In genomic region chr3:4303187-4304123, GRCh38 we compare ENCODE assay signal across 8 cellular contexts. TPM values are rescaled to one million over a fixed set of nuclear protein-coding genes. Genes with fewer than 3 reads are reported as not detected.
A peak's percentile ranks its signal among the peaks of the same experiment; 100 is the strongest.
DNase-seq lines count a peak whose midpoint lies in the region; ATAC-seq and TF ChIP-seq lines count a peak whose summit lies in the region.

Gene SETMAR, plus strand, starts transcription at chr3:4303369. Its CDS starts 2 bp downstream, at chr3:4303371.

- H3K4me1 Mint-ChIP-seq in activated CD4-positive, alpha-beta memory T cell treated with anti-CD3 and anti-CD28 coated beads for 36 hours (ENCODE audit: low read depth), result peaks cover 23% of the 10 kb centered on the region

- DNase-seq in C1 segment of cervical spinal cord (lab: John Stamatoyannopoulos, UW), result peak; percentile 30 to 90 (median 86)
- peak; percentile 90 for DNase-seq in NCI-H69 (lab: John Stamatoyannopoulos, UW)
- peak; percentile 91 for DNase-seq in activated CD4-positive, alpha-beta memory T cell treated with anti-CD3 and anti-CD28 coated beads for 36 hours
- DNase-seq in dorsolateral prefrontal cortex, result peak; percentile 88 to 95 (median 93)
- peak; percentile 93 to 98 for DNase-seq in lower leg skin (ENCODE audit: low spot score in 2 of 2)
- peak; percentile 82 to 83 for DNase-seq in stimulated activated CD4-positive, alpha-beta T cell treated with anti-CD3 and anti-CD28 coated beads, Interleukin-4, amount 100 ng/mL, for 48 hours (ENCODE audit: low read depth in 2 of 2)

- peak within 1 kb of the TSS; percentile 93 for H3K4me3 Mint-ChIP-seq in activated CD4-positive, alpha-beta memory T cell treated with anti-CD3 and anti-CD28 coated beads for 36 hours

- TF ChIP-seq CTCF in dorsolateral prefrontal cortex (IDR thresholded peaks at IDR 0.05 in 54 of 56, conservative IDR thresholded peaks at IDR 0.05 in 2 of 56; ENCODE audit: low read depth in 1 of 56, partially characterized antibody in 56 of 56) (peak in 31 of 56 donors; percentile 6 to 62 (median 25)), lower leg skin (IDR thresholded peaks at IDR 0.05) (no peak)

- H3K27me3 Mint-ChIP-seq in activated CD4-positive, alpha-beta memory T cell treated with anti-CD3 and anti-CD28 coated beads for 36 hours, result no peaks in the 10 kb centered on the region

- H3K4me3 ChIP-seq in dorsolateral prefrontal cortex, result peak within 1 kb of the TSS; percentile 52 to 96 (median 81)
- H3K4me3 ChIP-seq in lower leg skin (ENCODE audit: low read depth, poor library complexity, severe bottlenecking), result peak within 1 kb of the TSS; percentile 73

- CTCF ChIA-PET in activated CD4-positive, alpha-beta memory T cell treated with anti-CD3 and anti-CD28 coated beads for 36 hours (lab: Charles Lee), result no interaction called here

- ATAC-seq in GM19328 (IDR thresholded peaks at IDR 0.05; ENCODE audit: unreplicated experiment), result peak; percentile 97
- peak; percentile 95 for ATAC-seq in HG03469 (IDR thresholded peaks at IDR 0.05; ENCODE audit: unreplicated experiment)

- H3K36me3 Mint-ChIP-seq in activated CD4-positive, alpha-beta memory T cell treated with anti-CD3 and anti-CD28 coated beads for 36 hours, result peaks cover 7% of the 10 kb centered on the region

- peak within 1 kb of the TSS; percentile 64 to 99 (median 92) for H3K27ac ChIP-seq in dorsolateral prefrontal cortex

- WGBS in lower leg skin, 2 donors, result 0 to 1% methylated on average over 25 to 62 of the region's 62 CpGs

- no peaks in the 10 kb centered on the region for H3K27me3 ChIP-seq in dorsolateral prefrontal cortex

- peak within 1 kb of the TSS; percentile 96 for H3K27ac Mint-ChIP-seq in activated CD4-positive, alpha-beta memory T cell treated with anti-CD3 and anti-CD28 coated beads for 36 hours

- no peaks in the 10 kb centered on the region for H3K9me3 Mint-ChIP-seq in activated CD4-positive, alpha-beta memory T cell treated with anti-CD3 and anti-CD28 coated beads for 36 hours

- intact Hi-C loops in activated CD4-positive, alpha-beta memory T cell treated with anti-CD3 and anti-CD28 coated beads for 36 hours (cut with micrococcal nuclease), result loop anchor here (1.0 to 5.0 kb wide), 6 partner anchors 164 to 1176 kb away; partner anchors contain the start of genes ARL8B, ITPR1, SUMF1 and TRNT1
- intact Hi-C loops in dorsolateral prefrontal cortex (cut with DNase I) (loop anchor here in 1 of 2 donors (10.0 kb wide), 1 partner anchor 191 kb away; the partner anchor contains the start of gene ITPR1), lower leg skin (cut with DNase I; ENCODE audit: low total_unique reads) (no loop called here)

- no peak for TF ChIP-seq POLR2A in lower leg skin (IDR thresholded peaks at IDR 0.05)

- POLR2A ChIA-PET in activated CD4-positive, alpha-beta memory T cell treated with anti-CD3 and anti-CD28 coated beads for 36 hours (lab: Charles Lee), result no interaction called here

RNA-seq across cellular contexts. Expression of gene SETMAR, which starts in this region (rescaled TPM):
- total RNA-seq in activated CD4-positive, alpha-beta memory T cell treated with anti-CD3 and anti-CD28 coated beads for 36 hours, result 10 to 100 TPM; 11.7 to 13.8 TPM
- total RNA-seq in dorsolateral prefrontal cortex (10 to 100 TPM; 12.0 to 32.4 (median 18.2) TPM), lower leg skin (10 to 100 TPM; 19.9 to 29.8 (median 27.6) TPM)

Comparison
In these comparisons a context has a peak if more than half of its experiments do, and no peak if none do; other contexts are left out.
1. Peak in every context shown above with its lines: DNase-seq, ATAC-seq, H3K4me3 ChIP-seq and H3K27ac ChIP-seq.
2. CTCF ChIP-seq: peak in dorsolateral prefrontal cortex (31 of 56); none in lower leg skin (0 of 3).